Comparison of ENCODE assay signal across 8 cellular contexts in genomic region chr20:63980806-63981728, GRCh38. TPM values are rescaled to one million over a fixed set of nuclear protein-coding genes. Genes with fewer than 3 reads are reported as not detected.
DNase-seq lines count a peak whose midpoint lies in the region; ATAC-seq and TF ChIP-seq lines count a peak whose summit lies in the region.

TSS of gene PRPF6 (plus strand) at chr20:63981132. CDS start at chr20:63981246, 114 bp downstream.

- H3K27ac ChIP-seq in KMS-11 (peak within 1 kb of the TSS; percentile 68), Panc1 (ENCODE audit: low read length) (peak within 1 kb of the TSS; percentile 89), esophagus muscularis mucosa (replicated peaks in 1 of 4) (peak within 1 kb of the TSS; percentile 85 to 92 (median 88))

- H4K20me1 ChIP-seq in KMS-11 (ENCODE audit: insufficient read depth) = no peaks in the 10 kb centered on the region

- ATAC-seq in GM21717 (IDR thresholded peaks at IDR 0.05; ENCODE audit: unreplicated experiment) (peak; percentile 34), Panc1 (peak; percentile 83)

- in situ Hi-C loops in Panc1 (cut with HindIII; ENCODE audit: low pct_unique_long_range_greater_than_20kb, low sequenced_read_pairs) = no loop called here

- H3K36me3 ChIP-seq in KMS-11 (ENCODE audit: insufficient read depth) = peaks cover 13% of the 10 kb centered on the region; the same call in 1 of the 2 replicates
- H3K36me3 ChIP-seq in Panc1 (ENCODE audit: control insufficient read depth, insufficient read depth, low read length) = peaks cover 14% of the 10 kb centered on the region
- peaks cover 20 to 37% (median 32%) of the 10 kb centered on the region in 4 donors for H3K36me3 ChIP-seq in esophagus muscularis mucosa

- peak within 1 kb of the TSS; percentile 97 for H3K4me2 ChIP-seq in KMS-11

- DNase-seq in DMS53 treated with DMSO at 0.1 percent for 48 hours (lab: John Stamatoyannopoulos, UW; ENCODE audit: unreplicated experiment) (peak; percentile 93), Panc1 (ENCODE audit: low read depth, low spot score) (no peak), esophagus muscularis mucosa (ENCODE audit: extremely low spot score) (peak; percentile 97), myocyte (ENCODE audit: low read depth) (peak; percentile 97)
- DNase-seq in activated T-cell treated with anti-CD3 and anti-CD28 coated beads, Interleukin-2, amount 50 U/mL, for 48 hours = peak; percentile 96 to 97
- DNase-seq in stimulated activated CD8-positive, alpha-beta memory T cell treated with anti-CD3 and anti-CD28 coated beads, Interleukin-7, amount 100 ng/mL, for 48 hours (ENCODE audit: extremely low read depth in 1 of 2, low read depth in 1 of 2) = peak; percentile 92 to 94

- 1% methylated on average over 26 of the region's 75 CpGs for WGBS in esophagus muscularis mucosa

- peaks cover 38% of the 10 kb centered on the region for H3K79me2 ChIP-seq in KMS-11 (ENCODE audit: insufficient read depth, low read depth)

- peak within 1 kb of the TSS; percentile 64 for H3K9ac ChIP-seq in KMS-11

- CTCF ChIA-PET in Panc1 (lab: Charles Lee) = interaction anchor here (0.6 to 2.3 kb wide), 4 partner anchors 56 to 164 kb away, joined by 3 to 9 read pairs (median 6); no protein-coding TSS in a partner anchor

- no TSS peak for BruUV-seq in Panc1 (replicated peaks; lab: Mats Ljungman, UMichigan)

- H3K4me1 ChIP-seq in KMS-11 (ENCODE audit: low read depth, poor library complexity, severe bottlenecking) (peaks cover 29% of the 10 kb centered on the region), Panc1 (ENCODE audit: control insufficient read depth, insufficient read depth, low read length) (peaks cover 33% of the 10 kb centered on the region), esophagus muscularis mucosa (peaks cover 36 to 57% (median 47%) of the 10 kb centered on the region in 4 donors)

- no peaks in the 10 kb centered on the region for H3K9me3 ChIP-seq in Panc1 (ENCODE audit: control insufficient read depth, insufficient read depth, low read depth, low read length)
- no peaks in the 10 kb centered on the region for H3K9me3 ChIP-seq in esophagus muscularis mucosa

- no peak for TF ChIP-seq POLR2A in esophagus muscularis mucosa (IDR thresholded peaks at IDR 0.05; ENCODE audit: low read depth)

- H3K4me3 ChIP-seq in KMS-11 (IDR thresholded peaks at IDR 0.05; ENCODE audit: insufficient read depth, low read depth, low read length) (peak within 1 kb of the TSS; percentile 9), Panc1 (ENCODE audit: low read depth in 2 of 2, low read length in 2 of 2) (peak within 1 kb of the TSS; percentile 76 to 88), esophagus muscularis mucosa (peak within 1 kb of the TSS; percentile 88 to 99 (median 95))

- H2AFZ ChIP-seq in KMS-11 (ENCODE audit: low read depth) = peak within 1 kb of the TSS; percentile 85

- POLR2A ChIA-PET in Panc1 (lab: Charles Lee) = interaction anchor here (0.6 to 1.3 kb wide), 6 partner anchors 9 to 473 kb away, joined by 3 to 5 read pairs (median 4); no protein-coding TSS in a partner anchor

- TF ChIP-seq CTCF in KMS-11 (conservative IDR thresholded peaks at IDR 0.05; ENCODE audit: low read depth, low read length) (peak; percentile 87), Panc1 (IDR thresholded peaks at IDR 0.05) (peak; percentile 96), esophagus muscularis mucosa (IDR thresholded peaks at IDR 0.05) (peak; percentile 82 to 87 (median 85))

- H3K27me3 ChIP-seq in KMS-11 (ENCODE audit: insufficient read depth, low read depth) (no peaks in the 10 kb centered on the region), Panc1 (ENCODE audit: control insufficient read depth, insufficient read depth, low read length) (no peaks in the 10 kb centered on the region), esophagus muscularis mucosa (peaks cover 0 to 3% (median 0%) of the 10 kb centered on the region in 4 donors)

- no peak for TF ChIP-seq EP300 in esophagus muscularis mucosa (IDR thresholded peaks at IDR 0.05)

- intact Hi-C loops in Panc1 (cut with micrococcal nuclease; ENCODE audit: unreplicated experiment) = no loop called here
- intact Hi-C loops in esophagus muscularis mucosa (cut with DNase I) = no loop called here

RNA-seq across cellular contexts. Expression of gene PRPF6, which starts in this region (rescaled TPM):
- total RNA-seq in Panc1 (2021; ENCODE audit: unreplicated experiment) (88.4 TPM), esophagus muscularis mucosa (10 to 100 TPM; 46.1 to 64.9 (median 58.7) TPM), myocyte (42.4 and 49.4 TPM in 2 replicates)
- polyA plus RNA-seq in Panc1 (2012; ENCODE audit: insufficient read length) = 125 TPM
- polyA plus RNA-seq in myocyte (2012) = 64.3 TPM

Comparison
In these comparisons a context has a peak if more than half of its experiments do, and no peak if none do; other contexts are left out.
1. H3K4me3 ChIP-seq: peak in every context shown above with its lines; median percentile 95 in esophagus muscularis mucosa; 82 in Panc1; 9 in KMS-11.